ENCODE assay signal across 9 cellular contexts in genomic region chr5:159341914-159342313, GRCh38. TPM values are rescaled to one million over a fixed set of nuclear protein-coding genes. Genes with fewer than 3 reads are reported as not detected.
DNase-seq lines count a peak whose midpoint lies in the region; ATAC-seq lines count a peak whose summit lies in the region.
"Had no signal": no experiment of that assay in that cellular context is flagged by ENCODE, and none has a peak within 500 bp of the region (broad histone marks: within the 10 kb centered on the region; RNA-seq: fewer than 3 reads in every experiment).

No MANE protein-coding gene starts in this region.

- peaks cover 4% of the 10 kb centered on the region for H3K27me3 Mint-ChIP-seq in activated T-helper 1 cell treated with anti-CD3 and anti-CD28 coated beads, Interleukin-12 subunit alpha, Interleukin-12 subunit beta, Interleukin-2, Interleukin-4 antibody, amounts not matched to agents 30 ng/mL and 10 ng/mL and 1 ng/mL, durations not matched to agents 14 hours and 24 hours and 36 hours (ENCODE audit: insufficient read depth)
- H3K27me3 Mint-ChIP-seq in activated naive CD8-positive, alpha-beta T cell treated with anti-CD3 and anti-CD28 coated beads, Interleukin-2, amount 50 U/mL, for 24 hours = no peaks in the 10 kb centered on the region

- peak; percentile 37 for ATAC-seq in activated naive CD8-positive, alpha-beta T cell treated with anti-CD3 and anti-CD28 coated beads, Interleukin-2, amount 50 U/mL, for 24 hours

- peaks cover 74% of the 10 kb centered on the region for H3K4me1 Mint-ChIP-seq in activated T-helper 1 cell treated with anti-CD3 and anti-CD28 coated beads, Interleukin-12 subunit alpha, Interleukin-12 subunit beta, Interleukin-2, Interleukin-4 antibody, amounts not matched to agents 30 ng/mL and 10 ng/mL and 1 ng/mL, durations not matched to agents 14 hours and 24 hours and 36 hours (ENCODE audit: low read depth)
- peaks cover 59% of the 10 kb centered on the region for H3K4me1 Mint-ChIP-seq in activated naive CD8-positive, alpha-beta T cell treated with anti-CD3 and anti-CD28 coated beads, Interleukin-2, amount 50 U/mL, for 24 hours

- in situ Hi-C loops in SK-MEL-5 (cut with HindIII; ENCODE audit: low pct_unique_long_range_greater_than_20kb, low sequenced_read_pairs) = no loop called here

- no peak overlapping the region for H3K27ac ChIP-seq in substantia nigra (ENCODE audit: low read depth, low read length, poor library complexity, severe bottlenecking)
- H3K27ac ChIP-seq: ascending aorta had no signal

- peaks cover 27% of the 10 kb centered on the region for H3K9me3 Mint-ChIP-seq in activated T-helper 1 cell treated with anti-CD3 and anti-CD28 coated beads, Interleukin-12 subunit alpha, Interleukin-12 subunit beta, Interleukin-2, Interleukin-4 antibody, amounts not matched to agents 30 ng/mL and 10 ng/mL and 1 ng/mL, durations not matched to agents 14 hours and 24 hours and 36 hours
- no peaks in the 10 kb centered on the region for H3K9me3 Mint-ChIP-seq in activated naive CD8-positive, alpha-beta T cell treated with anti-CD3 and anti-CD28 coated beads, Interleukin-2, amount 50 U/mL, for 24 hours

- DNase-seq in activated T-helper 1 cell treated with Interleukin-2 at 50 U/mL for 16 hours (ENCODE audit: low read depth) (peak; percentile 25), SK-MEL-5 (ENCODE audit: low read depth, low spot score) (peak; percentile 77), kidney glomerular epithelial cell (lab: John Stamatoyannopoulos, UW) (peak; percentile 30), substantia nigra (lab: John Stamatoyannopoulos, UW) (peak in 30 of 49 donors; percentile 3 to 50 (median 20)), middle frontal gyrus (ENCODE audit: extremely low spot score, low spot score) (no peak), NCI-H1436 treated with DMSO at 0.1 percent for 48 hours (lab: John Stamatoyannopoulos, UW) (no peak)
- no peak for DNase-seq in activated T-helper 1 cell treated with anti-CD3 and anti-CD28 coated beads, Interleukin-12 subunit alpha, Interleukin-12 subunit beta, Interleukin-2, Interleukin-4 antibody, amounts not matched to agents 30 ng/mL and 10 ng/mL and 1 ng/mL, durations not matched to agents 14 hours and 24 hours and 36 hours (ENCODE audit: low spot score)
- DNase-seq in activated naive CD8-positive, alpha-beta T cell treated with anti-CD3 and anti-CD28 coated beads, Interleukin-2, amount 50 U/mL, for 24 hours = peak; percentile 46

- no peak overlapping the region for H3K4me3 Mint-ChIP-seq in activated T-helper 1 cell treated with anti-CD3 and anti-CD28 coated beads, Interleukin-12 subunit alpha, Interleukin-12 subunit beta, Interleukin-2, Interleukin-4 antibody, amounts not matched to agents 30 ng/mL and 10 ng/mL and 1 ng/mL, durations not matched to agents 14 hours and 24 hours and 36 hours
- no peak overlapping the region for H3K4me3 Mint-ChIP-seq in activated naive CD8-positive, alpha-beta T cell treated with anti-CD3 and anti-CD28 coated beads, Interleukin-2, amount 50 U/mL, for 24 hours

- H3K36me3 Mint-ChIP-seq in activated T-helper 1 cell treated with anti-CD3 and anti-CD28 coated beads, Interleukin-12 subunit alpha, Interleukin-12 subunit beta, Interleukin-2, Interleukin-4 antibody, amounts not matched to agents 30 ng/mL and 10 ng/mL and 1 ng/mL, durations not matched to agents 14 hours and 24 hours and 36 hours (ENCODE audit: low read depth) = peaks cover 21% of the 10 kb centered on the region
- no peaks in the 10 kb centered on the region for H3K36me3 Mint-ChIP-seq in activated naive CD8-positive, alpha-beta T cell treated with anti-CD3 and anti-CD28 coated beads, Interleukin-2, amount 50 U/mL, for 24 hours (ENCODE audit: low read depth)

- no peak overlapping the region for H3K27ac Mint-ChIP-seq in activated T-helper 1 cell treated with anti-CD3 and anti-CD28 coated beads, Interleukin-12 subunit alpha, Interleukin-12 subunit beta, Interleukin-2, Interleukin-4 antibody, amounts not matched to agents 30 ng/mL and 10 ng/mL and 1 ng/mL, durations not matched to agents 14 hours and 24 hours and 36 hours
- H3K27ac Mint-ChIP-seq in activated naive CD8-positive, alpha-beta T cell treated with anti-CD3 and anti-CD28 coated beads, Interleukin-2, amount 50 U/mL, for 24 hours = no peak overlapping the region

- intact Hi-C loops in activated T-helper 1 cell treated with anti-CD3 and anti-CD28 coated beads, Interleukin-12 subunit alpha, Interleukin-12 subunit beta, Interleukin-2, Interleukin-4 antibody, amounts not matched to agents 30 ng/mL and 10 ng/mL and 1 ng/mL, durations not matched to agents 14 hours and 24 hours and 36 hours (cut with micrococcal nuclease) = no loop called here

RNA-seq across cellular contexts. Expression of gene IL12B, which starts 11.6 kb away (rescaled TPM):
- total RNA-seq in activated T-helper 1 cell treated with anti-CD3 and anti-CD28 coated beads, Interleukin-12 subunit alpha, Interleukin-12 subunit beta, Interleukin-2, Interleukin-4 antibody, amounts not matched to agents 30 ng/mL and 10 ng/mL and 1 ng/mL, durations not matched to agents 14 hours and 24 hours and 36 hours = not detected in 2 replicates
- total RNA-seq in SK-MEL-5 (2014; rRNA removed; shearing (Covaris generic)) = not detected in 2 replicates
- polyA plus RNA-seq in SK-MEL-5 (2015; cell fraction: cytosol; rRNA removed) = not detected in 2 replicates
- not detected in 2 replicates for polyA plus RNA-seq in SK-MEL-5 (2015; cell fraction: nucleus; rRNA removed)
- total RNA-seq: ascending aorta had no signal

Comparison
In these comparisons a context has a peak if more than half of its experiments do, and no peak if none do; other contexts are left out.
1. DNase-seq: peak in activated T-helper 1 cell treated with Interleukin-2 at 50 U/mL for 16 hours (single experiment), SK-MEL-5 (single experiment), activated naive CD8-positive, alpha-beta T cell treated with anti-CD3 and anti-CD28 coated beads, Interleukin-2, amount 50 U/mL, for 24 hours (single experiment), kidney glomerular epithelial cell (single experiment) and substantia nigra (30 of 49); none in activated T-helper 1 cell treated with anti-CD3 and anti-CD28 coated beads, Interleukin-12 subunit alpha, Interleukin-12 subunit beta, Interleukin-2, Interleukin-4 antibody, amounts not matched to agents 30 ng/mL and 10 ng/mL and 1 ng/mL, durations not matched to agents 14 hours and 24 hours and 36 hours (single experiment), middle frontal gyrus (single experiment) and NCI-H1436 treated with DMSO at 0.1 percent for 48 hours (single experiment).